In genomic region chr2:70978388-70979357, GRCh38 we compare ENCODE assay signal across 8 cellular contexts. TPM values are rescaled to one million over a fixed set of nuclear protein-coding genes. Genes with fewer than 3 reads are reported as not detected.
DNase-seq lines count a peak whose midpoint lies in the region; ATAC-seq, FAIRE-seq and TF ChIP-seq lines count a peak whose summit lies in the region.

Gene ANKRD53 (plus strand): TSS chr2:70978630. CDS start chr2:70978646, 16 bp downstream.

- H4K20me1 ChIP-seq in GM12878 (ENCODE audit: control insufficient read depth, insufficient read depth), result no peaks in the 10 kb centered on the region

- no TSS peak for BruUV-seq in GM12878 (replicated peaks; lab: Mats Ljungman, UMichigan)

- H3K36me3 ChIP-seq in GM12878 (ENCODE audit: control insufficient read depth in 2 of 2, insufficient read depth in 2 of 2, low read length in 1 of 2) (peaks cover 0 to 4% of the 10 kb centered on the region in 2 experiments; a peak in 1 of 4 replicates), skeletal muscle tissue (ENCODE audit: control insufficient read depth in 3 of 3, insufficient read depth in 3 of 3, low read length in 3 of 3) (peaks cover 0 to 3% (median 0%) of the 10 kb centered on the region in 3 donors)

- TF ChIP-seq POLR2A in GM12878 (IDR thresholded peaks at IDR 0.05; ENCODE audit: low read depth, low read length), result no peak

- in situ Hi-C loops in GM12878 (cut with MboI), result no loop called here

- H3K4me1 ChIP-seq in GM12878 (ENCODE audit: control insufficient read depth, insufficient read depth, low read length) (peaks cover 7% of the 10 kb centered on the region), skeletal muscle tissue (ENCODE audit: control insufficient read depth in 3 of 3, insufficient read depth in 3 of 3, low read length in 3 of 3) (peaks cover 3 to 14% (median 7%) of the 10 kb centered on the region in 3 donors)

- CTCF ChIA-PET in GM12878 (lab: Yijun Ruan, JAX), result interaction anchor here (0.7 to 7.2 kb wide), 9 partner anchors 14 to 675 kb away, joined by 3 to 72 read pairs (median 4); no protein-coding TSS in a partner anchor

- no peak for FAIRE-seq in GM12878 (lab: Jason Lieb, UNC)

- SMC1A ChIA-PET in GM12878 (lab: Charles Lee; ENCODE audit: uncharacterized antibody, unreplicated experiment), result interaction anchor here (0.8 to 1.9 kb wide), 2 partner anchors 14 to 31 kb away, joined by 3 to 9 read pairs; no protein-coding TSS in a partner anchor

- peak within 1 kb of the TSS; percentile 91 for H3K4me2 ChIP-seq in GM12878 (ENCODE audit: control insufficient read depth, insufficient read depth)

- RAD21 ChIA-PET in GM12878 (lab: Charles Lee; ENCODE audit: unreplicated experiment), result no interaction called here

- peak within 1 kb of the TSS; percentile 70; the same call in 1 of the 2 replicates for H3K4me3 ChIP-seq in GM08714 (ENCODE audit: low read length)
- peak within 1 kb of the TSS; percentile 74; the same call in 1 of the 2 replicates for H3K4me3 ChIP-seq in GM12878
- peak within 1 kb of the TSS; percentile 57 to 88 (median 81) for H3K4me3 ChIP-seq in skeletal muscle tissue (ENCODE audit: low read length in 3 of 3)

- no peaks in the 10 kb centered on the region for H3K79me2 ChIP-seq in GM12878 (ENCODE audit: control insufficient read depth, insufficient read depth, low read length)

- H3K27me3 ChIP-seq in GM12878 (replicated peaks in 1 of 2; ENCODE audit: control insufficient read depth in 2 of 2, insufficient read depth in 2 of 2, low read length in 1 of 2), result no peaks in the 10 kb centered on the region
- H3K27me3 ChIP-seq in skeletal muscle tissue (ENCODE audit: control insufficient read depth in 3 of 3, insufficient read depth in 3 of 3, low read length in 3 of 3), result peaks cover 0 to 2% (median 0%) of the 10 kb centered on the region in 3 donors

- H3K27ac ChIP-seq in GM12878 (ENCODE audit: control insufficient read depth, insufficient read depth) (no peak within 1 kb of the TSS), skeletal muscle tissue (ENCODE audit: low read depth, low read length) (peak within 1 kb of the TSS; percentile 63)

- DNase-seq in NCI-H1417 treated with DMSO at 0.1 percent for 48 hours (lab: John Stamatoyannopoulos, UW) (peak; percentile 24), GM12878 (ENCODE audit: low read depth, low spot score) (no peak), iPS-NIHi11 (ENCODE audit: low spot score) (peak; percentile 70)
- no peak for DNase-seq in stimulated activated CD4-positive, alpha-beta T cell treated with anti-CD3 and anti-CD28 coated beads, Interleukin-12 subunit alpha, Interleukin-12 subunit beta, amount 100 ng/mL, for 4 hours

- intact Hi-C loops in GM12878 (cut with micrococcal nuclease; ENCODE audit: unreplicated experiment), result no loop called here

- 19% methylated on average over 49 of the region's 82 CpGs for WGBS in GM12878 (ENCODE audit: insufficient coverage, insufficient replicate concordance, low lambda C conversion rate, missing lambda C conversion rate)

- no peak for TF ChIP-seq EP300 in GM12878 (IDR thresholded peaks at IDR 0.05; ENCODE audit: borderline replicate concordance in 1 of 2, control insufficient read depth in 1 of 2, low read depth in 2 of 2, low read length in 2 of 2)

- no peak for TF ChIP-seq RAD21 in GM12878 (IDR thresholded peaks at IDR 0.05; ENCODE audit: insufficient read depth, low read depth, low read length)

- POLR2A ChIA-PET in GM12878 (lab: Charles Lee), result interaction anchor here (0.8 kb wide), 1 partner anchor 93 kb away, joined by 3 read pairs; no protein-coding TSS in a partner anchor

- no peaks in the 10 kb centered on the region for H3K9me3 ChIP-seq in GM12878 (replicated peaks; ENCODE audit: control insufficient read depth, insufficient read depth, low read length)
- H3K9me3 ChIP-seq in skeletal muscle tissue (ENCODE audit: control insufficient read depth in 3 of 3, low read length in 3 of 3), result no peaks in the 10 kb centered on the region

- H3K9ac ChIP-seq in GM12878 (ENCODE audit: control insufficient read depth, insufficient read depth, low read length) (peak within 1 kb of the TSS; percentile 20; the same call in 1 of the 2 replicates), skeletal muscle tissue (ENCODE audit: low read depth in 1 of 3, low read length in 3 of 3) (peak within 1 kb of the TSS; percentile 10 to 70 (median 23))

- peak; percentile 43 for ATAC-seq in GM12878
- ATAC-seq in GM19324 (IDR thresholded peaks at IDR 0.05; ENCODE audit: low FRiP score, unreplicated experiment), result no peak
- no peak for ATAC-seq in HG02623 (IDR thresholded peaks at IDR 0.05; ENCODE audit: unreplicated experiment)

- no peak for TF ChIP-seq CTCF in GM12878 (IDR thresholded peaks at IDR 0.05 in 2 of 3, conservative IDR thresholded peaks at IDR 0.05 in 1 of 3; ENCODE audit: control insufficient read depth in 2 of 3, extremely low read depth in 1 of 3, insufficient read depth in 1 of 3, low read depth in 3 of 3, low read length in 3 of 3)

- peak within 1 kb of the TSS; percentile 92 for H2AFZ ChIP-seq in GM12878 (ENCODE audit: control insufficient read depth, low read depth, low read length)

TF ChIP-seq in GM12878, 131 proteins besides CTCF, POLR2A, EP300 and RAD21:
- TF ChIP-seq MEF2A (IDR thresholded peaks at IDR 0.05; ENCODE audit: insufficient read depth, low read depth, low read length) (no peak), IKZF2 (IDR thresholded peaks at IDR 0.05) (no peak), EGR1 (IDR thresholded peaks at IDR 0.05; ENCODE audit: borderline replicate concordance in 1 of 2, low read depth in 2 of 2, low read length in 2 of 2) (peak in 1 of 2 experiments; percentile 58; a peak in 1 of 3 replicates)

RNA-seq across cellular contexts. Expression of gene ANKRD53, which starts in this region (rescaled TPM):
- total RNA-seq in GM12878 (2013; cell fraction: nucleolus; rRNA removed), result not detected in 2 replicates
- total RNA-seq in GM12878 (2014; rRNA removed) (0.11 TPM in 1 of 2 replicates, not detected in the other), GM12878 (2014; rRNA removed; fragmentation: Illumina TruSeq; extraction: Trizol) (not detected in 2 replicates), GM12878 (2021) (not detected in 2 replicates), skeletal muscle tissue (0.52 TPM)
- polyA plus RNA-seq in GM12878 (2011; ENCODE audit: low read depth), result 0.14 TPM
- polyA plus RNA-seq in GM12878 (2011; rRNA removed) (0.04 TPM in 1 of 2 replicates, not detected in the other), GM12878 (2014; fragmentation: Illumina TruSeq; extraction: Trizol) (not detected in 2 replicates), GM12878 (2014; fragmentation: Nextera tagmentation; extraction: Ambion mirVana) (under 1 TPM in 1 of 2 experiments, not detected in 1; 0.04 TPM), GM12878 (2014; rRNA removed) (0.04 TPM in 1 of 2 replicates, not detected in the other), GM12878 (2016; fragmentation: Nextera tagmentation; extraction: Ambion mirVana) (not detected)
- 0.01 and 0.05 TPM in 2 replicates for polyA plus RNA-seq in GM12878 (2011; cell fraction: cytosol; rRNA removed)
- polyA plus RNA-seq in GM12878 (2011; cell fraction: nucleus; rRNA removed), result 0.18 and 0.48 TPM in 2 replicates
- polyA plus RNA-seq in GM12878 (2012), result 0.11 TPM in 2 replicates
- polyA minus RNA-seq in GM12878 (2011; rRNA and poly(A)+ RNA removed), result not detected in 2 replicates
- not detected in 2 replicates for polyA minus RNA-seq in GM12878 (2011; cell fraction: cytosol; rRNA and poly(A)+ RNA removed)
- polyA minus RNA-seq in GM12878 (2011; cell fraction: nucleus; rRNA and poly(A)+ RNA removed), result not detected in 2 replicates

Comparison
In these comparisons a context has a peak if more than half of its experiments do, and no peak if none do; other contexts are left out.
1. Peak in ATAC-seq, H3K4me3 ChIP-seq, H3K9ac ChIP-seq and H3K4me2 ChIP-seq in GM12878; RNA of the gene not detected or under 1 TPM.
2. DNase-seq: peak in NCI-H1417 treated with DMSO at 0.1 percent for 48 hours (single experiment) and iPS-NIHi11 (single experiment); none in GM12878 (single experiment) and stimulated activated CD4-positive, alpha-beta T cell treated with anti-CD3 and anti-CD28 coated beads, Interleukin-12 subunit alpha, Interleukin-12 subunit beta, amount 100 ng/mL, for 4 hours (single experiment).
3. Peak in every context shown above with its lines, with median percentiles within 50 percentile points of each other: H3K4me3 ChIP-seq.